In the genomic region with DNA sequence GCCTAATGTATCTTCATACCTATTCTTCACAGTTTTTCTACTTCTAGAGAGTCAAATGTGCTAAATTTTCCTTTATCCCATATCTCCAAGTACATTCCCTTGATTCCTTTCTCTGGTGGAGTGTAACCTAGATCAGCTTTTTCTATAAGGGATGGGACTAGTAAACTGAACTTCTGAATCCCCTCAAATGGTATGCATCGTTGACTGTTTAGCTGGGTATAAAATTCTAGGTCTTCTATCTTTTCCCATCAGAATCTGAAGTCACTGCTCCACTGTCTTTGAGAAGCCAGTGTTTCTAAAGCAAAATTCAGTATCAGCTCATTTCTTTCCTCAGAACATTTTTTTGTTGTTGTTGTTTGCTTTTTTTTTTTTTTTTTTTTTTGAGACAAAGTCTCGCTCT, we compare ENCODE assay signal across 27 cellular contexts.
"Had no signal": no experiment of that assay in that cellular context is flagged by ENCODE, and none has a peak within 500 bp of the region (broad histone marks: within the 10 kb centered on the region; RNA-seq: fewer than 3 reads in every experiment).

No MANE protein-coding gene starts in this region.

- H3K9me3 ChIP-seq: suprapubic skin, testis, thyroid gland, transverse colon, uterus, vagina had no signal

- H3K4me3 ChIP-seq: stomach, suprapubic skin, testis, thoracic aorta, thyroid gland, tibial artery, tibial nerve, transverse colon, upper lobe of left lung, upper lobe of right lung, uterus, vagina had no signal

- H3K27ac ChIP-seq: stomach, suprapubic skin, testis, thoracic aorta, thyroid gland, tibial artery, tibial nerve, transverse colon, upper lobe of left lung, upper lobe of right lung, uterus, vagina had no signal

- DNase-seq: stimulated activated CD4-positive, alpha-beta T cell treated with anti-CD3 and anti-CD28 coated beads, Interleukin-2, amount 100 ng/mL, for 48 hours; stimulated activated CD4-positive, alpha-beta T cell treated with anti-CD3 and anti-CD28 coated beads, Interleukin-4, amount 100 ng/mL, for 1 hour; stimulated activated CD4-positive, alpha-beta T cell treated with anti-CD3 and anti-CD28 coated beads, Interleukin-4, amount 100 ng/mL, for 24 hours; stimulated activated CD4-positive, alpha-beta T cell treated with anti-CD3 and anti-CD28 coated beads, Interleukin-4, amount 100 ng/mL, for 4 hours; stimulated activated CD8-positive, alpha-beta memory T cell treated with anti-CD3 and anti-CD28 coated beads, Interleukin-4, amount 100 ng/mL, for 48 hours; stimulated activated naive B cell treated with anti-CD40 and anti-IgM and Interleukin-4, amounts not matched to agents 10 μg/mL and 1 μg/mL and 100 μg/mL, for 72 hours; stimulated activated naive CD4-positive, alpha-beta T cell; stimulated activated naive CD4-positive, alpha-beta T cell treated with Interleukin-2 at 50 U/mL for 16 hours; stimulated activated naive CD8-positive, alpha-beta T cell treated with anti-CD3 and anti-CD28 coated beads, Interleukin-15, amount 100 ng/mL, for 72 hours; stimulated activated naive CD8-positive, alpha-beta T cell treated with anti-CD3 and anti-CD28 coated beads, Interleukin-15, Interleukin-2, amounts not matched to agents 100 U/mL and 50 U/mL, for 24 hours; stomach; substantia nigra; testis; thyroid gland; tibial artery; transverse colon; trophoblast cell; upper lobe of left lung; upper lobe of right lung; uterus had no signal

- FAIRE-seq: urothelium cell line had no signal

- ATAC-seq: stimulated activated effector memory CD8-positive, alpha-beta T cell treated with anti-CD3 and anti-CD28 coated beads, Interleukin-12 subunit alpha, Interleukin-12 subunit beta, amount 100 ng/mL, for 72 hours; stimulated activated memory B cell treated with anti-CD40 and anti-IgM and Interleukin-4, amounts not matched to agents 10 μg/mL and 1 μg/mL and 100 μg/mL, for 72 hours; stimulated activated naive B cell treated with anti-CD40 and anti-IgM and Interleukin-4, amounts not matched to agents 10 μg/mL and 1 μg/mL and 100 μg/mL, for 72 hours; stimulated activated naive CD8-positive, alpha-beta T cell treated with anti-CD3 and anti-CD28 coated beads, Interleukin-15, amount 100 ng/mL, for 72 hours; stimulated activated naive CD8-positive, alpha-beta T cell treated with anti-CD3 and anti-CD28 coated beads, Interleukin-15, Interleukin-2, amounts not matched to agents 100 U/mL and 50 U/mL, for 24 hours; upper lobe of right lung had no signal

- H3K27me3 ChIP-seq: testis, thyroid gland, uterus, vagina had no signal

- H3K4me1 ChIP-seq: testis, thyroid gland, transverse colon, upper lobe of right lung, uterus, vagina had no signal

- H3K36me3 ChIP-seq: stomach, suprapubic skin, thoracic aorta, thyroid gland, tibial artery, tibial nerve, transverse colon, upper lobe of left lung, upper lobe of right lung, uterus, vagina had no signal
